Comparison of ENCODE assay signal across 9 cellular contexts in the genomic region with DNA sequence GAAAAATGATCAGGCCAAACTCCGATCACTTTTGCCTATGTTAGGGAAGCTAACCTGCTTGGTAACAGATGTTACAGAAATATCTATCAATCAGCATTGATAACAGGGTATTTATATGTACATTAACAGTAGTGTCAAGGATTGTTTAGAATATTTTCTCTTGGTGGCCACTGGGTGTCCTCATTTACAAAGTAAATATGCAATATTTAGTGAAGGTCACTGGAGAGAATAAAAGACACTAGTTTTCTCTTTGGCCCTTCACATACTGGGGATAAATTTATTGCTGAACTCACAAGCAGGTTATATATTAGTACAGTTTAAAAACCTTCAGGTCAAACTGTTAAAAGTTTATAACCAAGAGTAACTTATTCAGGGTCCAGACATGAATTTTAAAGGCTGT.
A peak's percentile ranks its signal among the peaks of the same experiment; 100 is the strongest.
DNase-seq lines count a peak whose midpoint lies in the region; ATAC-seq and TF ChIP-seq lines count a peak whose summit lies in the region.
"Had no signal": no experiment of that assay in that cellular context is flagged by ENCODE, and none has a peak within 500 bp of the region (broad histone marks: within the 10 kb centered on the region; RNA-seq: fewer than 3 reads in every experiment).

No MANE protein-coding gene starts in this region.

- no peaks in the 10 kb centered on the region for H3K9me3 Mint-ChIP-seq in effector memory CD8-positive, alpha-beta T cell
- H3K9me3 Mint-ChIP-seq in neural progenitor cell, result no peaks in the 10 kb centered on the region

- no peaks in the 10 kb centered on the region for H3K27me3 Mint-ChIP-seq in effector memory CD8-positive, alpha-beta T cell
- H3K27me3 Mint-ChIP-seq in neural progenitor cell (ENCODE audit: insufficient read depth, low read depth), result no peaks in the 10 kb centered on the region

- peaks cover 5% of the 10 kb centered on the region for H3K36me3 Mint-ChIP-seq in effector memory CD8-positive, alpha-beta T cell (ENCODE audit: insufficient read depth)
- peaks cover 1% of the 10 kb centered on the region for H3K36me3 Mint-ChIP-seq in neural progenitor cell

- H3K4me3 Mint-ChIP-seq in effector memory CD8-positive, alpha-beta T cell, result no peak overlapping the region
- H3K4me3 Mint-ChIP-seq in neural progenitor cell, result no peak overlapping the region

- ATAC-seq in GM18511 (IDR thresholded peaks at IDR 0.05; ENCODE audit: unreplicated experiment) (peak; percentile 72), GM18907 (IDR thresholded peaks at IDR 0.05; ENCODE audit: unreplicated experiment) (no peak)
- ATAC-seq in effector memory CD8-positive, alpha-beta T cell (replicated peaks), result peak; percentile 35

- H3K27ac ChIP-seq in neural progenitor cell, result no peak overlapping the region
- H3K27ac ChIP-seq: HL-60 had no signal

- TF ChIP-seq CTCF in AG10803 (conservative IDR thresholded peaks at IDR 0.05; ENCODE audit: low read length), result peak; percentile 54
- peak; percentile 54 for TF ChIP-seq CTCF in neural progenitor cell (IDR thresholded peaks at IDR 0.05)

- peaks cover 0 to 9% of the 10 kb centered on the region in 2 donors for H3K4me1 Mint-ChIP-seq in effector memory CD8-positive, alpha-beta T cell (ENCODE audit: low read depth in 2 of 2)
- H3K4me1 Mint-ChIP-seq in neural progenitor cell, result peaks cover 14% of the 10 kb centered on the region

- H3K4me1 ChIP-seq in neural progenitor cell, result peaks cover 19% of the 10 kb centered on the region

- no peaks in the 10 kb centered on the region for H3K36me3 ChIP-seq in neural progenitor cell

- H3K27ac Mint-ChIP-seq in effector memory CD8-positive, alpha-beta T cell, result peak overlapping the region in 1 of 2 donors; percentile 56
- no peak overlapping the region for H3K27ac Mint-ChIP-seq in neural progenitor cell

- no peaks in the 10 kb centered on the region for H3K79me2 ChIP-seq in neural progenitor cell (ENCODE audit: low read depth)

- no peak overlapping the region for H3K4me2 ChIP-seq in neural progenitor cell

- no peaks in the 10 kb centered on the region for H4K20me1 ChIP-seq in neural progenitor cell (ENCODE audit: low read depth)

- no peaks in the 10 kb centered on the region for H3K9me3 ChIP-seq in neural progenitor cell (ENCODE audit: low read depth)

- no peaks in the 10 kb centered on the region for H3K27me3 ChIP-seq in neural progenitor cell

- H3K9ac ChIP-seq in neural progenitor cell, result no peak overlapping the region

- H3K4me3 ChIP-seq in AG10803 (ENCODE audit: low read length), result no peak overlapping the region
- no peak overlapping the region for H3K4me3 ChIP-seq in neural progenitor cell

- no peaks in the 10 kb centered on the region for H3F3A ChIP-seq in neural progenitor cell (ENCODE audit: low read depth)

- DNase-seq in AG10803 (ENCODE audit: low read depth) (peak; percentile 62), NCI-H460 (ENCODE audit: extremely low read depth, low read depth) (peak; percentile 4), neural progenitor cell (ENCODE audit: low spot score) (no peak), activated gamma-delta T cell (lab: John Stamatoyannopoulos, UW) (no peak), NCI-H2081 treated with DMSO at 0.1 percent for 48 hours (lab: John Stamatoyannopoulos, UW) (no peak)
- no peak for DNase-seq in effector memory CD8-positive, alpha-beta T cell

- no peak overlapping the region for H2AFZ ChIP-seq in neural progenitor cell (replicated peaks)

Comparison
In these comparisons a context has a peak if more than half of its experiments do, and no peak if none do; other contexts are left out.
1. DNase-seq: peak in AG10803 (single experiment) and NCI-H460 (single experiment); none in effector memory CD8-positive, alpha-beta T cell (0 of 3), neural progenitor cell (single experiment), activated gamma-delta T cell (single experiment) and NCI-H2081 treated with DMSO at 0.1 percent for 48 hours (single experiment).